In genomic region chr17:40093005-40093579, GRCh38 we compare ENCODE assay signal across 10 cellular contexts. TPM values are rescaled to one million over a fixed set of nuclear protein-coding genes. Genes with fewer than 3 reads are reported as not detected.
DNase-seq lines count a peak whose midpoint lies in the region; ATAC-seq and TF ChIP-seq lines count a peak whose summit lies in the region.
"Had no signal": no experiment of that assay in that cellular context is flagged by ENCODE, and none has a peak within 500 bp of the region (broad histone marks: within the 10 kb centered on the region; RNA-seq: fewer than 3 reads in every experiment).

No MANE protein-coding gene starts in this region.

- no peak overlapping the region for H4K91ac ChIP-seq in neuronal stem cell (ENCODE audit: low read depth, low read length, poor library complexity)

- H3K9me3 ChIP-seq in neuronal stem cell (replicated peaks in 1 of 2; ENCODE audit: control insufficient read depth in 2 of 2, insufficient read depth in 1 of 2, low read depth in 1 of 2, low read length in 2 of 2) (no peaks in the 10 kb centered on the region), upper lobe of right lung (no peaks in the 10 kb centered on the region)

- peak overlapping the region; percentile 5 to 8 for H3K27ac Mint-ChIP-seq in activated naive CD4-positive, alpha-beta T cell treated with anti-CD3 and anti-CD28 coated beads, Interleukin-2, amount 50 U/mL, for 72 hours
- H3K27ac Mint-ChIP-seq in activated naive CD4-positive, alpha-beta T cell treated with anti-CD3 and anti-CD28 coated beads for 36 hours = no peak overlapping the region

- no peak overlapping the region for H2BK15ac ChIP-seq in neuronal stem cell (ENCODE audit: low read length)

- no peak overlapping the region for H3K14ac ChIP-seq in neuronal stem cell (ENCODE audit: low read length)

- H3K27ac ChIP-seq in epithelial cell of prostate (peak overlapping the region; percentile 18), neuronal stem cell (replicated peaks; ENCODE audit: low read length) (no peak overlapping the region), upper lobe of right lung (peak overlapping the region; percentile 30)

- H2BK120ac ChIP-seq in neuronal stem cell (ENCODE audit: low read depth, low read length) = no peak overlapping the region

- H3K36me3 ChIP-seq in neuronal stem cell (replicated peaks in 1 of 2; ENCODE audit: control insufficient read depth in 2 of 2, insufficient read depth in 2 of 2, low read length in 2 of 2) (peaks cover 28 to 46% of the 10 kb centered on the region in 2 donors), upper lobe of right lung (peaks cover 70% of the 10 kb centered on the region)

- H3K9me3 Mint-ChIP-seq in activated naive CD4-positive, alpha-beta T cell treated with anti-CD3 and anti-CD28 coated beads, Interleukin-2, amount 50 U/mL, for 72 hours = peaks cover 0 to 4% of the 10 kb centered on the region in 2 donors
- H3K9me3 Mint-ChIP-seq in activated naive CD4-positive, alpha-beta T cell treated with anti-CD3 and anti-CD28 coated beads for 36 hours = no peaks in the 10 kb centered on the region

- DNase-seq in activated naive CD4-positive, alpha-beta T cell treated with anti-CD3 and anti-CD28 coated beads, Interleukin-2, amount 50 U/mL, for 72 hours (ENCODE audit: low spot score in 2 of 2) = no peak
- no peak for DNase-seq in activated naive CD4-positive, alpha-beta T cell treated with anti-CD3 and anti-CD28 coated beads for 36 hours
- no peak for DNase-seq in epithelial cell of prostate (ENCODE audit: low read depth, low spot score)
- DNase-seq in neuronal stem cell (ENCODE audit: low spot score) = no peak
- no peak for DNase-seq in upper lobe of right lung
- DNase-seq in superior temporal gyrus (ENCODE audit: extremely low spot score) = no peak
- DNase-seq in SW 1271 (lab: John Stamatoyannopoulos, UW) = no peak
- no peak for DNase-seq in hepatic stellate cell (ENCODE audit: low spot score)
- DNase-seq: ACHN; stimulated activated CD4-positive, alpha-beta T cell treated with anti-CD3 and anti-CD28 coated beads, Interleukin-4, amount 100 ng/mL, for 1 hour had no signal

- WGBS in neuronal stem cell (ENCODE audit: extremely low coverage in 2 of 2, insufficient read length in 2 of 2, insufficient replicate concordance in 1 of 2), 2 donors = no CpG with 5 or more reads among the region's 29 CpGs

- H3K18ac ChIP-seq in neuronal stem cell (ENCODE audit: low read length) = no peak overlapping the region

- peaks cover 7 to 11% of the 10 kb centered on the region in 2 donors for H3K4me1 ChIP-seq in neuronal stem cell (ENCODE audit: control insufficient read depth in 2 of 2, insufficient read depth in 1 of 2, low read depth in 1 of 2, low read length in 2 of 2)
- H3K4me1 ChIP-seq in upper lobe of right lung = peaks cover 31% of the 10 kb centered on the region

- intact Hi-C loops in activated naive CD4-positive, alpha-beta T cell treated with anti-CD3 and anti-CD28 coated beads for 36 hours (cut with micrococcal nuclease) = no loop called here
- intact Hi-C loops in upper lobe of right lung (cut with DNase I) = no loop called here

- H3K4me2 ChIP-seq in neuronal stem cell (ENCODE audit: insufficient read depth, low read length, poor library complexity, severe bottlenecking) = no peak overlapping the region

- no peak overlapping the region for H3K4me3 Mint-ChIP-seq in activated naive CD4-positive, alpha-beta T cell treated with anti-CD3 and anti-CD28 coated beads for 36 hours

- no peak for ATAC-seq in activated naive CD4-positive, alpha-beta T cell treated with anti-CD3 and anti-CD28 coated beads, Interleukin-2, amount 50 U/mL, for 72 hours
- no peak for ATAC-seq in upper lobe of right lung

- H3K4me1 Mint-ChIP-seq in activated naive CD4-positive, alpha-beta T cell treated with anti-CD3 and anti-CD28 coated beads for 36 hours (ENCODE audit: low read depth) = peaks cover 38% of the 10 kb centered on the region

- no peak overlapping the region for H2AFZ ChIP-seq in neuronal stem cell (ENCODE audit: low read length)

- H2BK5ac ChIP-seq in neuronal stem cell (ENCODE audit: low read length) = no peak overlapping the region

- no peak for TF ChIP-seq CTCF in upper lobe of right lung (IDR thresholded peaks at IDR 0.05)

- peak overlapping the region; percentile 9 for H3K23ac ChIP-seq in neuronal stem cell (ENCODE audit: low read depth, low read length, poor library complexity)

- no peak overlapping the region for H3K4me3 ChIP-seq in neuronal stem cell (ENCODE audit: low read length in 2 of 2)
- H3K4me3 ChIP-seq in upper lobe of right lung = no peak overlapping the region

- no peak overlapping the region for H3K9ac ChIP-seq in neuronal stem cell (ENCODE audit: low read depth, low read length, poor library complexity)

- no peak overlapping the region for H4K8ac ChIP-seq in neuronal stem cell (ENCODE audit: low read depth, low read length)

- no peak overlapping the region for H3K4ac ChIP-seq in neuronal stem cell (ENCODE audit: low read length)

- no peak overlapping the region for H2BK12ac ChIP-seq in neuronal stem cell (ENCODE audit: low read length)

- H2AK5ac ChIP-seq in neuronal stem cell (ENCODE audit: low read depth, low read length) = no peak overlapping the region

- H3K79me1 ChIP-seq in neuronal stem cell (ENCODE audit: low read depth, low read length) = peaks cover 1% of the 10 kb centered on the region

- CTCF ChIA-PET in activated naive CD4-positive, alpha-beta T cell treated with anti-CD3 and anti-CD28 coated beads for 36 hours (lab: Charles Lee) = interaction anchor here (1.2 to 2.0 kb wide), 2 partner anchors 17 to 24 kb away, joined by 3 to 7 read pairs; no protein-coding TSS in a partner anchor

- peaks cover 11 to 31% of the 10 kb centered on the region in 2 donors for H3K36me3 Mint-ChIP-seq in activated naive CD4-positive, alpha-beta T cell treated with anti-CD3 and anti-CD28 coated beads, Interleukin-2, amount 50 U/mL, for 72 hours
- peaks cover 41% of the 10 kb centered on the region for H3K36me3 Mint-ChIP-seq in activated naive CD4-positive, alpha-beta T cell treated with anti-CD3 and anti-CD28 coated beads for 36 hours (ENCODE audit: low read depth)

- H3K27me3 ChIP-seq in neuronal stem cell (ENCODE audit: control insufficient read depth in 3 of 3, insufficient read depth in 3 of 3, low read depth in 1 of 3, low read length in 3 of 3) (no peaks in the 10 kb centered on the region), upper lobe of right lung (no peaks in the 10 kb centered on the region)

- no peaks in the 10 kb centered on the region for H3K27me3 Mint-ChIP-seq in activated naive CD4-positive, alpha-beta T cell treated with anti-CD3 and anti-CD28 coated beads for 36 hours (ENCODE audit: low read depth)

RNA-seq across cellular contexts. Expression of gene NR1D1, which starts 7.3 kb away (rescaled TPM):
- total RNA-seq in activated naive CD4-positive, alpha-beta T cell treated with anti-CD3 and anti-CD28 coated beads, Interleukin-2, amount 50 U/mL, for 72 hours = 10 to 100 TPM in 1 of 2 donors, 1 to 10 TPM in 1; 4.8 to 26.7 TPM
- total RNA-seq in activated naive CD4-positive, alpha-beta T cell treated with anti-CD3 and anti-CD28 coated beads for 36 hours = 1 to 10 TPM; 9.0 to 9.1 TPM
- polyA plus RNA-seq in neuronal stem cell (2013, experiment 1 of 2) = 5.0 TPM
- 4.8 TPM for polyA plus RNA-seq in neuronal stem cell (2013, experiment 2 of 2)
- 24.9 TPM for total RNA-seq in upper lobe of right lung

RNA-seq across cellular contexts. Expression of gene MSL1, which starts 28.7 kb away (rescaled TPM):
- total RNA-seq in activated naive CD4-positive, alpha-beta T cell treated with anti-CD3 and anti-CD28 coated beads, Interleukin-2, amount 50 U/mL, for 72 hours = 100 to 1,000 TPM in 1 of 2 donors, 10 to 100 TPM in 1; 83.4 to 140 TPM
- total RNA-seq in activated naive CD4-positive, alpha-beta T cell treated with anti-CD3 and anti-CD28 coated beads for 36 hours = 10 to 100 TPM; 72.1 to 72.2 TPM
- polyA plus RNA-seq in neuronal stem cell (2013, experiment 1 of 2) = 106 TPM
- 110 TPM for polyA plus RNA-seq in neuronal stem cell (2013, experiment 2 of 2)
- total RNA-seq in upper lobe of right lung = 84.4 TPM

RNA-seq across cellular contexts. Expression of gene THRA, which starts 30.3 kb away (rescaled TPM):
- total RNA-seq in activated naive CD4-positive, alpha-beta T cell treated with anti-CD3 and anti-CD28 coated beads, Interleukin-2, amount 50 U/mL, for 72 hours = 10 to 100 TPM; 14.5 to 19.3 TPM
- total RNA-seq in activated naive CD4-positive, alpha-beta T cell treated with anti-CD3 and anti-CD28 coated beads for 36 hours = 10 to 100 TPM; 10.2 to 11.2 TPM
- 13.2 TPM for polyA plus RNA-seq in neuronal stem cell (2013, experiment 1 of 2)
- polyA plus RNA-seq in neuronal stem cell (2013, experiment 2 of 2) = 13.2 TPM
- total RNA-seq in upper lobe of right lung = 55.6 TPM

RNA-seq across cellular contexts. Expression of gene MED24, which starts 38.9 kb away (rescaled TPM):
- 100 to 1,000 TPM; 106 to 133 TPM for total RNA-seq in activated naive CD4-positive, alpha-beta T cell treated with anti-CD3 and anti-CD28 coated beads, Interleukin-2, amount 50 U/mL, for 72 hours
- total RNA-seq in activated naive CD4-positive, alpha-beta T cell treated with anti-CD3 and anti-CD28 coated beads for 36 hours = 100 to 1,000 TPM; 107 TPM
- polyA plus RNA-seq in neuronal stem cell (2013, experiment 1 of 2) = 61.9 TPM
- polyA plus RNA-seq in neuronal stem cell (2013, experiment 2 of 2) = 61.2 TPM
- 81.3 TPM for total RNA-seq in upper lobe of right lung

RNA-seq across cellular contexts. Expression of gene CASC3, which starts 47.2 kb away (rescaled TPM):
- total RNA-seq in activated naive CD4-positive, alpha-beta T cell treated with anti-CD3 and anti-CD28 coated beads, Interleukin-2, amount 50 U/mL, for 72 hours = 100 to 1,000 TPM; 104 to 212 TPM
- total RNA-seq in activated naive CD4-positive, alpha-beta T cell treated with anti-CD3 and anti-CD28 coated beads for 36 hours = 100 to 1,000 TPM; 104 TPM
- 70.7 TPM for polyA plus RNA-seq in neuronal stem cell (2013, experiment 1 of 2)
- 70.5 TPM for polyA plus RNA-seq in neuronal stem cell (2013, experiment 2 of 2)
- 106 TPM for total RNA-seq in upper lobe of right lung
